Comparison of ENCODE assay signal across 25 cellular contexts in the genomic region with DNA sequence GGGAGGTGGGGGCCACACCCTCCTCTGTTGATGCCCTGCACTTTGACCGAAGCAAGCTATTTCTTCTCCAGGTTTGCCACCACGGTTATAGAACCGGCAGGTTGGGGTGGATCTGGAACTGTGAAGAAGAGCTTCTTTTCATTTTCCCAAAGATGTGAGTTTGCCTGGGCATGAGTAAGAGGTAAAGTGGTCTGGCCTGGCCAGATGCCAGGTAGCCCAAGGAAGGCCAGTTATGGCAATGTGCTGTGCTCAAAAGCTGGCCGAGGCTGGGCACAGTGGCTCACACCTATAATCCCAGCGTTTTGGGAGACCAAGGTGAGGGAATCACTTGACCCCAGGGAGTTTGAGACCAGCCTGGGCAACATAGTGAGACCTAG. TPM values are rescaled to one million over a fixed set of nuclear protein-coding genes. Genes with fewer than 3 reads are reported as not detected.
DNase-seq lines count a peak whose midpoint lies in the region; ATAC-seq and TF ChIP-seq lines count a peak whose summit lies in the region.
"Had no signal": no experiment of that assay in that cellular context is flagged by ENCODE, and none has a peak within 500 bp of the region (broad histone marks: within the 10 kb centered on the region; RNA-seq: fewer than 3 reads in every experiment).

No MANE protein-coding gene starts in this region.

- in situ Hi-C loops in gastrocnemius medialis (cut with MboI; ENCODE audit: low sequenced_read_pairs in 4 of 4): no loop called here

- H3K4me3 ChIP-seq in gastrocnemius medialis: no peak overlapping the region
- H3K4me3 ChIP-seq in upper lobe of right lung: no peak overlapping the region
- H3K4me3 ChIP-seq: ascending aorta, left lung, right lobe of liver had no signal

- TF ChIP-seq POLR2A in gastrocnemius medialis (IDR thresholded peaks at IDR 0.05): no peak

- no peaks in the 10 kb centered on the region for H3K36me3 ChIP-seq in gastrocnemius medialis
- H3K36me3 ChIP-seq in upper lobe of right lung: peaks cover 11% of the 10 kb centered on the region
- H3K36me3 ChIP-seq: ascending aorta, right lobe of liver had no signal

- H3K27ac ChIP-seq in gastrocnemius medialis: peak overlapping the region; percentile 40 to 90 (median 64)
- no peak overlapping the region for H3K27ac ChIP-seq in upper lobe of right lung
- H3K27ac ChIP-seq: ascending aorta, right lobe of liver had no signal

- TF ChIP-seq CTCF in gastrocnemius medialis (IDR thresholded peaks at IDR 0.05 in 4 of 5, conservative IDR thresholded peaks at IDR 0.05 in 1 of 5) (no peak), upper lobe of right lung (IDR thresholded peaks at IDR 0.05) (no peak)

- DNase-seq in ELR (ENCODE audit: low read depth) (peak; percentile 29), astrocyte of the hippocampus (ENCODE audit: low read depth, low spot score) (peak; percentile 61), kidney tubule cell (ENCODE audit: low spot score) (peak; percentile 43), gastrocnemius medialis (no peak), upper lobe of right lung (no peak), NCI-H1105 treated with DMSO at 0.1 percent for 48 hours (lab: John Stamatoyannopoulos, UW) (no peak)
- DNase-seq in activated CD8-positive, alpha-beta memory T cell treated with anti-CD3 and anti-CD28 coated beads, Interleukin-2, amount 50 U/mL, for 48 hours: no peak
- DNase-seq: activated CD4-positive, alpha-beta T cell treated with anti-CD3 and anti-CD28 coated beads for 1 hour; CD8-positive, alpha-beta T cell; DMS53; effector memory CD8-positive, alpha-beta T cell; NCI-H1092 treated with DMSO at 0.1 percent for 48 hours; NCI-H2081; NCI-H510A treated with DMSO at 0.1 percent for 48 hours; occipital lobe; right lobe of liver; stimulated activated CD4-positive, alpha-beta T cell treated with anti-CD3 and anti-CD28 coated beads, Interleukin-15, amount 100 ng/mL, for 24 hours; SW 1271 had no signal

- H3K4me1 ChIP-seq in gastrocnemius medialis (peaks cover 87 to 90% of the 10 kb centered on the region in 2 donors), upper lobe of right lung (peaks cover 66% of the 10 kb centered on the region)

- H3K9me3 ChIP-seq in gastrocnemius medialis (no peaks in the 10 kb centered on the region), upper lobe of right lung (no peaks in the 10 kb centered on the region)
- H3K9me3 ChIP-seq: ascending aorta, left lung, right lobe of liver had no signal

- ATAC-seq in gastrocnemius medialis: no peak
- no peak for ATAC-seq in GM21723 (IDR thresholded peaks at IDR 0.05; ENCODE audit: unreplicated experiment)
- no peak for ATAC-seq in upper lobe of right lung
- ATAC-seq: CD8-positive, alpha-beta T cell; effector memory CD8-positive, alpha-beta T cell; right lobe of liver had no signal

- H3K27me3 ChIP-seq in gastrocnemius medialis (no peaks in the 10 kb centered on the region), upper lobe of right lung (no peaks in the 10 kb centered on the region)
- H3K27me3 ChIP-seq: ascending aorta, left lung, right lobe of liver had no signal

- intact Hi-C loops in gastrocnemius medialis (cut with DNase I; ENCODE audit: low total_unique reads) (no loop called here), upper lobe of right lung (cut with DNase I) (no loop called here)

RNA-seq across cellular contexts. Expression of a gene that starts 18.7 kb away (rescaled TPM):
- total RNA-seq in gastrocnemius medialis: 100 to 1,000 TPM; 117 to 211 (median 157) TPM
- 143 TPM for total RNA-seq in upper lobe of right lung

RNA-seq across cellular contexts. Expression of a gene that starts 21.1 kb away (rescaled TPM):
- total RNA-seq in gastrocnemius medialis (not detected), upper lobe of right lung (4.9 TPM)
- total RNA-seq: ascending aorta; CD8-positive, alpha-beta T cell; cerebellum; fibroblast of lung; LHCN-M2; mucosa of gallbladder; occipital lobe; right lobe of liver had no signal

RNA-seq across cellular contexts. Expression of a gene that starts 31.3 kb away (rescaled TPM):
- total RNA-seq in gastrocnemius medialis: 1 to 10 TPM in 2 of 4 donors, not detected in 2; 2.3 to 4.1 TPM
- total RNA-seq in upper lobe of right lung: 2.2 TPM
- total RNA-seq: CD8-positive, alpha-beta T cell; fibroblast of lung; occipital lobe had no signal

RNA-seq across cellular contexts. Expression of a gene that starts 46.0 kb away (rescaled TPM):
- total RNA-seq in gastrocnemius medialis: 10 to 100 TPM in 1 of 4 donors, 1 to 10 TPM in 3; 4.4 to 11.0 (median 8.9) TPM
- total RNA-seq in upper lobe of right lung: 11.1 TPM
- total RNA-seq: CD8-positive, alpha-beta T cell had no signal

Comparison
In these comparisons a context has a peak if more than half of its experiments do, and no peak if none do; other contexts are left out.
1. DNase-seq: peak in ELR (single experiment), astrocyte of the hippocampus (single experiment) and kidney tubule cell (single experiment); none in gastrocnemius medialis (0 of 2), activated CD8-positive, alpha-beta memory T cell treated with anti-CD3 and anti-CD28 coated beads, Interleukin-2, amount 50 U/mL, for 48 hours (single experiment), upper lobe of right lung (single experiment) and NCI-H1105 treated with DMSO at 0.1 percent for 48 hours (single experiment).